17 cellular contexts compared by ENCODE assay signal in genomic region chr9:8863886-8864881, GRCh38.
DNase-seq lines count a peak whose midpoint lies in the region; TF ChIP-seq lines count a peak whose summit lies in the region.
"Had no signal": no experiment of that assay in that cellular context is flagged by ENCODE, and none has a peak within 500 bp of the region (broad histone marks: within the 10 kb centered on the region; RNA-seq: fewer than 3 reads in every experiment).

No MANE protein-coding gene starts in this region.

- DNase-seq in SK-MEL-5 (ENCODE audit: low read depth, low spot score) (peak; percentile 20), fibroblast of peridontal ligament (ENCODE audit: extremely low read depth) (peak; percentile 39), NCI-H69 (lab: John Stamatoyannopoulos, UW) (no peak), NOMO-1 treated with dmso at 0.1 percent for 144 hours (lab: John Stamatoyannopoulos, UW; ENCODE audit: unreplicated experiment) (no peak), dedifferentiated amniotic fluid mesenchymal stem cell (ENCODE audit: extremely low spot score) (no peak), substantia nigra (lab: John Stamatoyannopoulos, UW) (no peak)
- DNase-seq: activated CD4-positive, alpha-beta T cell treated with anti-CD3 and anti-CD28 coated beads for 36 hours; activated naive CD8-positive, alpha-beta T cell treated with anti-CD3 and anti-CD28 coated beads for 36 hours; esophagus squamous epithelium; NCI-H146; pancreas; RPMI8226; stimulated activated CD4-positive, alpha-beta T cell treated with anti-CD3 and anti-CD28 coated beads, Interleukin-12 subunit alpha, Interleukin-12 subunit beta, amount 100 ng/mL, for 4 hours; T-helper 17 cell had no signal

- in situ Hi-C loops in SK-MEL-5 (cut with HindIII; ENCODE audit: low pct_unique_long_range_greater_than_20kb, low sequenced_read_pairs) = no loop called here

- H3K4me1 ChIP-seq in ES-I3 (ENCODE audit: insufficient read depth, low read length) = peaks cover 13% of the 10 kb centered on the region; the same call in 1 of the 2 replicates
- H3K4me1 ChIP-seq: pancreas had no signal

- peak overlapping the region; percentile 12; the same call in 1 of the 2 replicates for H3K9ac ChIP-seq in ES-I3 (ENCODE audit: low read depth, low read length)
- H3K9ac ChIP-seq: KMS-11 had no signal

- H3K4me3 Mint-ChIP-seq in nephron = no peak overlapping the region
- H3K4me3 Mint-ChIP-seq: activated CD4-positive, alpha-beta T cell treated with anti-CD3 and anti-CD28 coated beads for 36 hours; activated naive CD8-positive, alpha-beta T cell treated with anti-CD3 and anti-CD28 coated beads for 36 hours; T-helper 17 cell had no signal

- H3K27ac Mint-ChIP-seq in nephron = peak overlapping the region in 2 of 3 experiments; percentile 30 to 32
- H3K27ac Mint-ChIP-seq: activated CD4-positive, alpha-beta T cell treated with anti-CD3 and anti-CD28 coated beads for 36 hours; activated naive CD8-positive, alpha-beta T cell treated with anti-CD3 and anti-CD28 coated beads for 36 hours; T-helper 17 cell had no signal

- H3K9me3 ChIP-seq in ES-I3 (ENCODE audit: control insufficient read depth, insufficient read depth, low read length) = no peaks in the 10 kb centered on the region
- H3K9me3 ChIP-seq: esophagus squamous epithelium, pancreas had no signal

- no peak overlapping the region for H3K27ac ChIP-seq in substantia nigra (ENCODE audit: low read depth, low read length, poor library complexity, severe bottlenecking)
- H3K27ac ChIP-seq: esophagus squamous epithelium, KMS-11, pancreas had no signal

- no peak for TF ChIP-seq CTCF in nephron (IDR thresholded peaks at IDR 0.05; ENCODE audit: unreplicated experiment in 3 of 3)

- peaks cover 73% of the 10 kb centered on the region for H3K4me1 Mint-ChIP-seq in nephron
- H3K4me1 Mint-ChIP-seq: activated CD4-positive, alpha-beta T cell treated with anti-CD3 and anti-CD28 coated beads for 36 hours; activated naive CD8-positive, alpha-beta T cell treated with anti-CD3 and anti-CD28 coated beads for 36 hours; T-helper 17 cell had no signal

- no peaks in the 10 kb centered on the region for H3K36me3 ChIP-seq in ES-I3 (ENCODE audit: insufficient read depth, low read length)
- H3K36me3 ChIP-seq: esophagus squamous epithelium, pancreas had no signal

- H3K36me3 Mint-ChIP-seq in nephron (ENCODE audit: low read depth) = no peaks in the 10 kb centered on the region
- H3K36me3 Mint-ChIP-seq: activated naive CD8-positive, alpha-beta T cell treated with anti-CD3 and anti-CD28 coated beads for 36 hours had no signal

- no peaks in the 10 kb centered on the region for H3K9me3 Mint-ChIP-seq in nephron
- H3K9me3 Mint-ChIP-seq: activated naive CD8-positive, alpha-beta T cell treated with anti-CD3 and anti-CD28 coated beads for 36 hours had no signal

- H3K27me3 Mint-ChIP-seq in nephron (ENCODE audit: low read depth) = peaks cover 3% of the 10 kb centered on the region

Comparison
In these comparisons a context has a peak if more than half of its experiments do, and no peak if none do; other contexts are left out.
1. DNase-seq: peak in SK-MEL-5 (single experiment) and fibroblast of peridontal ligament (single experiment); none in NCI-H69 (single experiment), NOMO-1 treated with dmso at 0.1 percent for 144 hours (single experiment), dedifferentiated amniotic fluid mesenchymal stem cell (single experiment) and substantia nigra (0 of 49).